Comparison of ENCODE assay signal across 13 cellular contexts in the genomic region with DNA sequence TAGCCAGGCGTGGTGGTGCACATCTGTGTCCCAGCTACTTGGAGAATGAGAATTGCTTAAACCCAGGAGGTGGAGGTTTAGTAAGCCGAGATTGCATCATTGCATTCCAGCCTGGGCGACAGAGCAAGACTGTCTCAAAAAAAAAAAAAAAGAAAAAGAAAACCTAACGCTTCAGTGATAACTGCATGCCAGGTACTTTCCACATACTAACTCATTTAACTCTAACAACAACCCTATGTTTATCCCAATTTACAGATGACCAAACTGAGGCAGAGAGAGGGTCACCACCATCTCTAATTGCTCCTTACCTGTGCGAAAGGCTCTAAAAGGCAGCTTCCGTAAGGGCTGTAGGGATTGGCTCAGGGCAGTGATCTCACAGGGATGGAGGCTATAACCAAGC. TPM values are rescaled to one million over a fixed set of nuclear protein-coding genes. Genes with fewer than 3 reads are reported as not detected.
DNase-seq lines count a peak whose midpoint lies in the region; ATAC-seq and TF ChIP-seq lines count a peak whose summit lies in the region.
"Had no signal": no experiment of that assay in that cellular context is flagged by ENCODE, and none has a peak within 500 bp of the region (broad histone marks: within the 10 kb centered on the region; RNA-seq: fewer than 3 reads in every experiment).

No MANE protein-coding gene starts in this region.

- H3K27me3 Mint-ChIP-seq in activated CD4-positive, alpha-beta T cell treated with anti-CD3 and anti-CD28 coated beads, Interleukin-2, amount 10 ng/mL, durations not matched to agents 24 days and 14 days: no peaks in the 10 kb centered on the region

- H3K4me3 Mint-ChIP-seq in activated CD4-positive, alpha-beta T cell treated with anti-CD3 and anti-CD28 coated beads, Interleukin-2, amount 10 ng/mL, durations not matched to agents 24 days and 14 days: no peak overlapping the region

- H3K36me3 ChIP-seq in adrenal gland (replicated peaks in 1 of 2) (peaks cover 0 to 3% of the 10 kb centered on the region in 2 donors), gastroesophageal sphincter (peaks cover 0 to 46% of the 10 kb centered on the region in 2 donors)

- no peak overlapping the region for H3K27ac Mint-ChIP-seq in activated CD4-positive, alpha-beta T cell treated with anti-CD3 and anti-CD28 coated beads, Interleukin-2, amount 10 ng/mL, durations not matched to agents 24 days and 14 days

- H3K27me3 ChIP-seq in adrenal gland: no peaks in the 10 kb centered on the region
- H3K27me3 ChIP-seq in gastroesophageal sphincter: no peaks in the 10 kb centered on the region
- H3K27me3 ChIP-seq: stomach had no signal

- H3K4me3 ChIP-seq in adrenal gland: no peak overlapping the region
- H3K4me3 ChIP-seq in gastroesophageal sphincter: no peak overlapping the region
- H3K4me3 ChIP-seq: stomach had no signal

- no peak for TF ChIP-seq CTCF in adrenal gland (IDR thresholded peaks at IDR 0.05)
- no peak for TF ChIP-seq CTCF in gastroesophageal sphincter (IDR thresholded peaks at IDR 0.05)
- no peak for TF ChIP-seq CTCF in GM10266 (IDR thresholded peaks at IDR 0.05; ENCODE audit: control insufficient read depth, insufficient read depth, low read depth, missing control alignments)

- no peak for TF ChIP-seq EP300 in gastroesophageal sphincter (IDR thresholded peaks at IDR 0.05)

- ATAC-seq in left ventricle myocardium superior (peak; percentile 23), Right ventricle myocardium superior (ENCODE audit: poor library complexity) (no peak), gastroesophageal sphincter (peak; percentile 66)
- ATAC-seq: Right ventricle myocardium inferior had no signal

- no peak for DNase-seq in left ventricle myocardium superior
- no peak for DNase-seq in Right ventricle myocardium superior
- DNase-seq in adrenal gland: peak in 6 of 7 donors; percentile 67 to 77 (median 70)
- DNase-seq in NCI-H774 (lab: John Stamatoyannopoulos, UW): no peak
- no peak for DNase-seq in activated effector memory CD4-positive, alpha-beta T cell treated with anti-CD3 and anti-CD28 coated beads, Interleukin-2, amount 50 U/mL, for 16 hours
- no peak for DNase-seq in GM10266 (ENCODE audit: extremely low spot score)
- DNase-seq in activated CD4-positive, alpha-beta T cell treated with anti-CD3 and anti-CD28 coated beads, Interleukin-2, amount 10 ng/mL, durations not matched to agents 24 days and 14 days: no peak
- DNase-seq: 8988T; activated CD4-positive, alpha-beta T cell treated with anti-CD3 and anti-CD28 coated beads for 4 hours; stimulated activated CD4-positive, alpha-beta T cell treated with anti-CD3 and anti-CD28 coated beads, Interleukin-1b, Interleukin-23, amount 100 ng/mL, for 48 hours; stomach had no signal

- intact Hi-C loops in left ventricle myocardium superior (cut with micrococcal nuclease) (no loop called here), Right ventricle myocardium superior (cut with DNase I) (no loop called here), adrenal gland (cut with DNase I) (no loop called here)
- intact Hi-C loops in activated CD4-positive, alpha-beta T cell treated with anti-CD3 and anti-CD28 coated beads, Interleukin-2, amount 10 ng/mL, durations not matched to agents 24 days and 14 days (cut with micrococcal nuclease): no loop called here

- H3K9me3 Mint-ChIP-seq in activated CD4-positive, alpha-beta T cell treated with anti-CD3 and anti-CD28 coated beads, Interleukin-2, amount 10 ng/mL, durations not matched to agents 24 days and 14 days: no peaks in the 10 kb centered on the region

- no peaks in the 10 kb centered on the region for H3K9me3 ChIP-seq in adrenal gland (replicated peaks in 1 of 3)
- no peaks in the 10 kb centered on the region for H3K9me3 ChIP-seq in gastroesophageal sphincter
- H3K9me3 ChIP-seq: stomach had no signal

- H3K4me1 ChIP-seq in adrenal gland (replicated peaks in 1 of 2): peaks cover 21 to 22% of the 10 kb centered on the region in 2 donors
- no peaks in the 10 kb centered on the region for H3K4me1 ChIP-seq in gastroesophageal sphincter

- WGBS in adrenal gland, 4 donors: 54 to 60% (median 57%) methylated on average over 6 of the region's 6 CpGs
- 65 to 70% methylated on average over 6 of the region's 6 CpGs for WGBS in gastroesophageal sphincter (ENCODE audit: low coverage in 1 of 2), 2 donors

- TF ChIP-seq POLR2A in adrenal gland (IDR thresholded peaks at IDR 0.05): no peak
- no peak for TF ChIP-seq POLR2A in gastroesophageal sphincter (IDR thresholded peaks at IDR 0.05)

- H3K27ac ChIP-seq in adrenal gland (peak overlapping the region in 4 of 5 donors; percentile 52 to 73 (median 61)), gastroesophageal sphincter (no peak overlapping the region)
- H3K27ac ChIP-seq: stomach had no signal

- peaks cover 31% of the 10 kb centered on the region for H3K36me3 Mint-ChIP-seq in activated CD4-positive, alpha-beta T cell treated with anti-CD3 and anti-CD28 coated beads, Interleukin-2, amount 10 ng/mL, durations not matched to agents 24 days and 14 days (ENCODE audit: low read depth)

- H3K4me1 Mint-ChIP-seq in activated CD4-positive, alpha-beta T cell treated with anti-CD3 and anti-CD28 coated beads, Interleukin-2, amount 10 ng/mL, durations not matched to agents 24 days and 14 days: peaks cover 31% of the 10 kb centered on the region

RNA-seq across cellular contexts. Expression of gene PISD, which starts 11.6 kb away (rescaled TPM):
- 15.1 TPM for total RNA-seq in left ventricle myocardium superior
- 16.6 TPM for total RNA-seq in Right ventricle myocardium superior
- 10 to 100 TPM; 42.1 to 99.5 (median 56.6) TPM for total RNA-seq in adrenal gland
- polyA plus RNA-seq in adrenal gland: 10 to 100 TPM; 25.1 to 87.0 (median 68.7) TPM
- 10 to 100 TPM; 10.1 to 32.7 (median 19.2) TPM for total RNA-seq in gastroesophageal sphincter
- total RNA-seq in activated CD4-positive, alpha-beta T cell treated with anti-CD3 and anti-CD28 coated beads, Interleukin-2, amount 10 ng/mL, durations not matched to agents 24 days and 14 days: 44.9 and 52.1 TPM in 2 replicates

Comparison
In these comparisons a context has a peak if more than half of its experiments do, and no peak if none do; other contexts are left out.
1. DNase-seq: peak in adrenal gland (6 of 7); none in left ventricle myocardium superior (single experiment), Right ventricle myocardium superior (single experiment), NCI-H774 (single experiment), activated effector memory CD4-positive, alpha-beta T cell treated with anti-CD3 and anti-CD28 coated beads, Interleukin-2, amount 50 U/mL, for 16 hours (single experiment), GM10266 (single experiment) and activated CD4-positive, alpha-beta T cell treated with anti-CD3 and anti-CD28 coated beads, Interleukin-2, amount 10 ng/mL, durations not matched to agents 24 days and 14 days (single experiment).
2. H3K27ac ChIP-seq: peak in adrenal gland (4 of 5); none in gastroesophageal sphincter (0 of 4).